In genomic region chr10:72170263-72170662, GRCh38 we compare ENCODE assay signal across 14 cellular contexts. TPM values are rescaled to one million over a fixed set of nuclear protein-coding genes. Genes with fewer than 3 reads are reported as not detected.
DNase-seq lines count a peak whose midpoint lies in the region; ATAC-seq and TF ChIP-seq lines count a peak whose summit lies in the region.
"Had no signal": no experiment of that assay in that cellular context is flagged by ENCODE, and none has a peak within 500 bp of the region (broad histone marks: within the 10 kb centered on the region; RNA-seq: fewer than 3 reads in every experiment).

No MANE protein-coding gene starts in this region.

- peak; percentile 80; the same call in 1 of the 2 replicates for TF ChIP-seq EP300 in Ishikawa (IDR thresholded peaks at IDR 0.05; ENCODE audit: borderline replicate concordance)

- intact Hi-C loops in left colon (cut with DNase I, micrococcal nuclease) = no loop called here
- intact Hi-C loops in upper lobe of right lung (cut with DNase I) = no loop called here

- no peaks in the 10 kb centered on the region for H3K36me3 ChIP-seq in upper lobe of right lung
- H3K36me3 ChIP-seq in osteoblast (ENCODE audit: insufficient read depth, low read length) = no peaks in the 10 kb centered on the region

- H3K4me1 ChIP-seq in upper lobe of right lung (no peaks in the 10 kb centered on the region), osteoblast (ENCODE audit: insufficient read depth, low read length) (peaks cover 11% of the 10 kb centered on the region)

- no peaks in the 10 kb centered on the region for H4K20me1 ChIP-seq in osteoblast (ENCODE audit: insufficient read depth, low read length)

- TF ChIP-seq RAD21 in Ishikawa (IDR thresholded peaks at IDR 0.05; ENCODE audit: low read depth) = no peak

- no peak overlapping the region for H3K4me2 ChIP-seq in osteoblast (ENCODE audit: insufficient read depth, low read length)

- H3K27me3 ChIP-seq in upper lobe of right lung = no peaks in the 10 kb centered on the region
- no peaks in the 10 kb centered on the region for H3K27me3 ChIP-seq in osteoblast (ENCODE audit: insufficient read depth, low read length)
- H3K27me3 ChIP-seq: gastroesophageal sphincter had no signal

- TF ChIP-seq CTCF in upper lobe of right lung (IDR thresholded peaks at IDR 0.05) = no peak
- no peak for TF ChIP-seq CTCF in osteoblast (IDR thresholded peaks at IDR 0.05; ENCODE audit: extremely low read depth, low read depth, low read length)

- H2AFZ ChIP-seq in osteoblast (ENCODE audit: low read length) = no peak overlapping the region

- DNase-seq in astrocyte of the hippocampus (ENCODE audit: low read depth, low spot score) (peak; percentile 67), left colon (peak; percentile 83 to 84), upper lobe of right lung (peak; percentile 88), osteoblast (ENCODE audit: insufficient read length, low spot score, missing footprints) (no peak), cerebellar cortex (ENCODE audit: low spot score) (no peak)
- DNase-seq: activated CD4-positive, alpha-beta T cell treated with anti-CD3 and anti-CD28 coated beads for 36 hours; activated T-cell treated with anti-CD3 and anti-CD28 coated beads, Interleukin-2, amount 50 U/mL, for 24 hours; effector CD4-positive, alpha-beta T cell; kidney; NCI-H2081 treated with DMSO at 0.1 percent for 48 hours had no signal

- H3K27ac ChIP-seq in upper lobe of right lung (peak overlapping the region; percentile 48), osteoblast (ENCODE audit: low read depth, low read length) (no peak overlapping the region)
- H3K27ac ChIP-seq: gastroesophageal sphincter, skin epidermis had no signal

- peak; percentile 95 for ATAC-seq in left colon
- peak; percentile 87 for ATAC-seq in upper lobe of right lung
- no peak for ATAC-seq in GM18519 (IDR thresholded peaks at IDR 0.05; ENCODE audit: low FRiP score, unreplicated experiment)
- ATAC-seq: activated CD4-positive, alpha-beta T cell treated with anti-CD3 and anti-CD28 coated beads for 36 hours; gastroesophageal sphincter had no signal

- H3K4me3 ChIP-seq in upper lobe of right lung (no peak overlapping the region), osteoblast (ENCODE audit: insufficient read depth, low read length) (no peak overlapping the region)
- H3K4me3 ChIP-seq: gastroesophageal sphincter, skin epidermis had no signal

- H3K79me2 ChIP-seq in osteoblast (ENCODE audit: insufficient read depth, low read length) = no peaks in the 10 kb centered on the region

- no peaks in the 10 kb centered on the region for H3K9me3 ChIP-seq in upper lobe of right lung
- no peaks in the 10 kb centered on the region for H3K9me3 ChIP-seq in osteoblast (ENCODE audit: low read depth, low read length)
- H3K9me3 ChIP-seq: gastroesophageal sphincter had no signal

TF ChIP-seq in Ishikawa, 13 proteins besides CTCF, POLR2A, EP300 and RAD21:
- peak; percentile 81 for TF ChIP-seq TEAD4 (IDR thresholded peaks at IDR 0.05)
- TF ChIP-seq TCF12 (IDR thresholded peaks at IDR 0.05; ENCODE audit: low read depth) = peak; percentile 71; the same call in 1 of the 2 replicates
- TF ChIP-seq YY1 (IDR thresholded peaks at IDR 0.05; ENCODE audit: low read depth) = no peak
- peak; percentile 87 for TF ChIP-seq NFIC (IDR thresholded peaks at IDR 0.05)
- no peak; the same call in 1 of the 2 replicates for TF ChIP-seq MAX (IDR thresholded peaks at IDR 0.05)
TF ChIP-seq in Ishikawa: peak in this region for 3.

RNA-seq across cellular contexts. Expression of gene ANAPC16, which starts 45.5 kb away (rescaled TPM):
- total RNA-seq in left colon (10 to 100 TPM; 75.6 to 83.8 TPM), upper lobe of right lung (118 TPM), osteoblast (50.7 and 58.0 TPM in 2 replicates)

RNA-seq across cellular contexts. Expression of gene ASCC1, which starts 45.8 kb away (rescaled TPM):
- 10 to 100 TPM; 17.7 to 17.9 TPM for total RNA-seq in left colon
- 27.4 TPM for total RNA-seq in upper lobe of right lung
- 40.2 and 50.1 TPM in 2 replicates for total RNA-seq in osteoblast

Comparison
In these comparisons a context has a peak if more than half of its experiments do, and no peak if none do; other contexts are left out.
1. DNase-seq: peak in astrocyte of the hippocampus (single experiment), left colon (2 of 2) and upper lobe of right lung (single experiment); none in osteoblast (single experiment) and cerebellar cortex (single experiment).